ENCODE assay signal across 1 cellular context in the genomic region with DNA sequence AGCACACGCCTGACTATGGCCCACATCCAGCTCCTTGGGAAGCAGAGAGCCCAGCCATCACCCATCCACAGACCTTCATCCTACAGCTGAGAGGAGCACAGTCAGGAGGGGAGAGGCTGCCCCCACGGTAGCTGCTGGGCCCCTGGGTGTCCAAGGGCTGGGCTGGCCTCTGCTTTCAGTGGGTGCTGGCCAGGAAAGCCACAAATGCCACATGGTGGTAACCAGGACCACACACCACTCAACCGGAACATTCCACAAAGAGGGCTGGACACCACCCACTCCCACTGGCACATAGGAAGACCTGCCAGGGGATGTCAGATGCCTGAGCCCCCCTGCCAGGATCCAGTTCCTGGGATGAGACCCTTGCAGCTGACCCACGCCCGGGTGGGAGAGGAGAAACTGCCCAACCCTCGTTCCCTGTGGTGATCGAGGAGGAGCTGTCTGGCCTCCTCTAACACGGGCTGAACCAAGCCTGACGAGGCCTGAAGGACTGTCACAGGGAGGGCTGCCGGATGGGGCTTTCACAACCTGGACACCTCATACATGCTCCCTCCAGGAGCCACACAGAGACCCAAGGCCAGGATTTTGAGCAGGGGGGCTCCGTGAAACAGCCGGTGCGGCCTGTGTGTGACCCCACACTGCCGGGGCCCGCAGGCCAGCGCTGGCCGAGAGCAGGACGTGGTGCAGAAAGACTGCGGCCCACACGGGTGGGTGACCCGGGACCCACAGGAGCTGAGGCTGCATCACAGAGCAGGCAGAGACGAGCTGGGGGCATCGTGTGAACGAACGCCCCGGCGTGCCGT.
TF ChIP-seq lines count a peak whose summit lies in the region.

No MANE protein-coding gene starts in this region.

TF ChIP-seq in K562, 482 proteins besides CTCF, POLR2A, EP300 and RAD21:
- TF ChIP-seq RBM25 (IDR thresholded peaks at IDR 0.05; ENCODE audit: low read depth, low read length, severe bottlenecking) (no peak), STAG1 (CRISPR knock-in tag; IDR thresholded peaks at IDR 0.05; ENCODE audit: borderline replicate concordance) (no peak), TEAD4 (IDR thresholded peaks at IDR 0.05; ENCODE audit: low read length) (no peak), TEAD4 (CRISPR knock-in tag; IDR thresholded peaks at IDR 0.05; ENCODE audit: borderline replicate concordance) (no peak), CBX2 (IDR thresholded peaks at IDR 0.05; ENCODE audit: insufficient read depth, low read length, poor library complexity, severe bottlenecking) (no peak), POLR2G (IDR thresholded peaks at IDR 0.05; ENCODE audit: low read depth, low read length) (peak; percentile 58), STAT5A (IDR thresholded peaks at IDR 0.05; ENCODE audit: borderline replicate concordance, low read length) (no peak), FIP1L1 (IDR thresholded peaks at IDR 0.05; ENCODE audit: low read depth, low read length, poor library complexity, severe bottlenecking) (peak; percentile 15), RB1 (IDR thresholded peaks at IDR 0.05; ENCODE audit: low read depth) (no peak)
- TF ChIP-seq, protein P1, sequence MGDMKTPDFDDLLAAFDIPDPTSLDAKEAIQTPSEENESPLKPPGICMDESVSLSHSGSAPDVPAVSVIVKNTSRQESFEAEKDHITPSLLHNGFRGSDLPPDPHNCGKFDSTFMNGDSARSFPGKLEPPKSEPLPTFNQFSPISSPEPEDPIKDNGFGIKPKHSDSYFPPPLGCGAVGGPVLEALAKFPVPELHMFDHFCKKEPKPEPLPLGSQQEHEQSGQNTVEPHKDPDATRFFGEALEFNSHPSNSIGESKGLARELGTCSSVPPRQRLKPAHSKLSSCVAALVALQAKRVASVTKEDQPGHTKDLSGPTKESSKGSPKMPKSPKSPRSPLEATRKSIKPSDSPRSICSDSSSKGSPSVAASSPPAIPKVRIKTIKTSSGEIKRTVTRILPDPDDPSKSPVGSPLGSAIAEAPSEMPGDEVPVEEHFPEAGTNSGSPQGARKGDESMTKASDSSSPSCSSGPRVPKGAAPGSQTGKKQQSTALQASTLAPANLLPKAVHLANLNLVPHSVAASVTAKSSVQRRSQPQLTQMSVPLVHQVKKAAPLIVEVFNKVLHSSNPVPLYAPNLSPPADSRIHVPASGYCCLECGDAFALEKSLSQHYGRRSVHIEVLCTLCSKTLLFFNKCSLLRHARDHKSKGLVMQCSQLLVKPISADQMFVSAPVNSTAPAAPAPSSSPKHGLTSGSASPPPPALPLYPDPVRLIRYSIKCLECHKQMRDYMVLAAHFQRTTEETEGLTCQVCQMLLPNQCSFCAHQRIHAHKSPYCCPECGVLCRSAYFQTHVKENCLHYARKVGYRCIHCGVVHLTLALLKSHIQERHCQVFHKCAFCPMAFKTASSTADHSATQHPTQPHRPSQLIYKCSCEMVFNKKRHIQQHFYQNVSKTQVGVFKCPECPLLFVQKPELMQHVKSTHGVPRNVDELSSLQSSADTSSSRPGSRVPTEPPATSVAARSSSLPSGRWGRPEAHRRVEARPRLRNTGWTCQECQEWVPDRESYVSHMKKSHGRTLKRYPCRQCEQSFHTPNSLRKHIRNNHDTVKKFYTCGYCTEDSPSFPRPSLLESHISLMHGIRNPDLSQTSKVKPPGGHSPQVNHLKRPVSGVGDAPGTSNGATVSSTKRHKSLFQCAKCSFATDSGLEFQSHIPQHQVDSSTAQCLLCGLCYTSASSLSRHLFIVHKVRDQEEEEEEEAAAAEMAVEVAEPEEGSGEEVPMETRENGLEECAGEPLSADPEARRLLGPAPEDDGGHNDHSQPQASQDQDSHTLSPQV (IDR thresholded peaks at IDR 0.05), result no peak
